ENCODE assay signal across 28 cellular contexts in genomic region chr2:192809173-192809572, GRCh38.
"Had no signal": no experiment of that assay in that cellular context is flagged by ENCODE, and none has a peak within 500 bp of the region (broad histone marks: within the 10 kb centered on the region; RNA-seq: fewer than 3 reads in every experiment).

No MANE protein-coding gene starts in this region.

- H3K4me2 ChIP-seq: neural progenitor cell, smooth muscle cell had no signal

- H3K4me1 ChIP-seq: parathyroid adenoma, psoas muscle, spleen, suprapubic skin, testis, tibial artery, transverse colon, upper lobe of right lung, uterus had no signal

- DNase-seq: natural killer cell; occipital lobe; ovary; posterior cingulate gyrus; psoas muscle; right cardiac atrium; spleen; stimulated activated CD4-positive, alpha-beta T cell treated with anti-CD3 and anti-CD28 coated beads, Interleukin-12 subunit alpha, Interleukin-12 subunit beta, amount 100 ng/mL, for 4 hours; stimulated activated CD4-positive, alpha-beta T cell treated with anti-CD3 and anti-CD28 coated beads, Interleukin-1b, Interleukin-23, amount 100 ng/mL, for 48 hours; stimulated activated CD4-positive, alpha-beta T cell treated with anti-CD3 and anti-CD28 coated beads, Interleukin-4, amount 100 ng/mL, for 1 hour; stimulated activated CD4-positive, alpha-beta T cell treated with anti-CD3 and anti-CD28 coated beads, Interleukin-4, amount 100 ng/mL, for 4 hours; stimulated activated CD8-positive, alpha-beta memory T cell treated with anti-CD3 and anti-CD28 coated beads, Interleukin-4, amount 100 ng/mL, for 48 hours; stimulated activated naive CD4-positive, alpha-beta T cell; stimulated activated naive CD8-positive, alpha-beta T cell treated with anti-CD3 and anti-CD28 coated beads, Interleukin-15, amount 100 ng/mL, for 72 hours; stimulated activated naive CD8-positive, alpha-beta T cell treated with anti-CD3 and anti-CD28 coated beads, Interleukin-15, Interleukin-2, amounts not matched to agents 100 U/mL and 50 U/mL, for 24 hours; substantia nigra; testis; tibial artery; transverse colon; upper lobe of right lung; uterus had no signal

- H3K4me3 ChIP-seq: neural progenitor cell, ovary, psoas muscle, skin epidermis, smooth muscle cell, spleen, suprapubic skin, testis, tibial artery, transverse colon, upper lobe of right lung, uterus had no signal

- H3K27ac ChIP-seq: neural progenitor cell, ovary, parathyroid adenoma, psoas muscle, skin epidermis, spleen, suprapubic skin, testis, tibial artery, transverse colon, upper lobe of right lung, uterus had no signal

- H3K36me3 ChIP-seq: neural progenitor cell, ovary, spleen, suprapubic skin, tibial artery, transverse colon, upper lobe of right lung, uterus had no signal

- H2AFZ ChIP-seq: neural progenitor cell, parathyroid adenoma had no signal

- H3K79me2 ChIP-seq: parathyroid adenoma had no signal

- H3K9me3 ChIP-seq: ovary, psoas muscle, testis, tibial artery, upper lobe of right lung, uterus had no signal

- ATAC-seq: natural killer cell; psoas muscle; right cardiac atrium; sciatic nerve; stimulated activated memory B cell treated with anti-CD40 and anti-IgM and Interleukin-4, amounts not matched to agents 10 μg/mL and 1 μg/mL and 100 μg/mL, for 72 hours; stimulated activated naive CD8-positive, alpha-beta T cell treated with anti-CD3 and anti-CD28 coated beads, Interleukin-15, amount 100 ng/mL, for 72 hours; stimulated activated naive CD8-positive, alpha-beta T cell treated with anti-CD3 and anti-CD28 coated beads, Interleukin-15, Interleukin-2, amounts not matched to agents 100 U/mL and 50 U/mL, for 24 hours; upper lobe of right lung had no signal

- H3K27me3 ChIP-seq: neural progenitor cell, ovary, spleen, suprapubic skin, testis, tibial artery, transverse colon, upper lobe of right lung, uterus had no signal

- H3K9ac ChIP-seq: neural progenitor cell, parathyroid adenoma had no signal
